11 cellular contexts compared by ENCODE assay signal in genomic region chr11:86515297-86516094, GRCh38.
DNase-seq lines count a peak whose midpoint lies in the region; ATAC-seq and TF ChIP-seq lines count a peak whose summit lies in the region.
"Had no signal": no experiment of that assay in that cellular context is flagged by ENCODE, and none has a peak within 500 bp of the region (broad histone marks: within the 10 kb centered on the region; RNA-seq: fewer than 3 reads in every experiment).

No MANE protein-coding gene starts in this region.

- H3K4me1 Mint-ChIP-seq in activated CD8-positive, alpha-beta memory T cell treated with anti-CD3 and anti-CD28 coated beads, Interleukin-2, amount 10 ng/mL, durations not matched to agents 7 days and 5 days = no peaks in the 10 kb centered on the region

- no peaks in the 10 kb centered on the region for H3K9me3 ChIP-seq in PC-3 (ENCODE audit: low read length)
- no peaks in the 10 kb centered on the region for H3K9me3 ChIP-seq in esophagus muscularis mucosa
- H3K9me3 ChIP-seq in osteoblast (ENCODE audit: low read depth, low read length) = no peaks in the 10 kb centered on the region

- no peaks in the 10 kb centered on the region for H3F3A ChIP-seq in PC-3 (ENCODE audit: low read length, unreplicated experiment)

- no peak overlapping the region for H2AFZ ChIP-seq in PC-3 (ENCODE audit: low read length)
- no peak overlapping the region for H2AFZ ChIP-seq in osteoblast (ENCODE audit: low read length)

- peak; percentile 35 for DNase-seq in DMS79 (lab: John Stamatoyannopoulos, UW)
- peak; percentile 75 for DNase-seq in PC-3
- peak; percentile 62 for DNase-seq in esophagus muscularis mucosa (ENCODE audit: extremely low spot score)
- DNase-seq in osteoblast (ENCODE audit: insufficient read length, low spot score, missing footprints) = peak; percentile 93
- DNase-seq in activated CD8-positive, alpha-beta memory T cell treated with anti-CD3 and anti-CD28 coated beads, Interleukin-2, amount 10 ng/mL, durations not matched to agents 7 days and 5 days = no peak
- no peak for DNase-seq in OCI-M1 (lab: John Stamatoyannopoulos, UW)
- DNase-seq: activated CD4-positive, alpha-beta T cell treated with anti-CD3 and anti-CD28 coated beads for 1 hour; left colon; NCI-H526 had no signal

- no peaks in the 10 kb centered on the region for H3K9me2 ChIP-seq in PC-3 (replicated peaks; ENCODE audit: low read length)

- H3K4me1 ChIP-seq in PC-3 (ENCODE audit: insufficient read depth, low read length) (peaks cover 31% of the 10 kb centered on the region), esophagus muscularis mucosa (peaks cover 33 to 49% (median 45%) of the 10 kb centered on the region in 4 donors), osteoblast (ENCODE audit: insufficient read depth, low read length) (peaks cover 49% of the 10 kb centered on the region)

- peak overlapping the region; percentile 79 for H3K27ac ChIP-seq in PC-3 (ENCODE audit: low read length)
- H3K27ac ChIP-seq in esophagus muscularis mucosa (replicated peaks in 1 of 4) = peak overlapping the region in 1 of 4 donors; percentile 29
- peak overlapping the region; percentile 61 for H3K27ac ChIP-seq in osteoblast (ENCODE audit: low read depth, low read length)

- no peaks in the 10 kb centered on the region for H4K20me1 ChIP-seq in PC-3 (ENCODE audit: low read length)
- H4K20me1 ChIP-seq in osteoblast (ENCODE audit: insufficient read depth, low read length) = no peaks in the 10 kb centered on the region

- H3K27ac Mint-ChIP-seq in activated CD8-positive, alpha-beta memory T cell treated with anti-CD3 and anti-CD28 coated beads, Interleukin-2, amount 10 ng/mL, durations not matched to agents 7 days and 5 days = no peak overlapping the region

- H3K79me2 ChIP-seq in PC-3 (ENCODE audit: low read length) (no peaks in the 10 kb centered on the region), osteoblast (ENCODE audit: insufficient read depth, low read length) (no peaks in the 10 kb centered on the region)

- CTCF ChIA-PET in PC-3 (lab: Charles Lee) = no interaction called here
- CTCF ChIA-PET in activated CD8-positive, alpha-beta memory T cell treated with anti-CD3 and anti-CD28 coated beads, Interleukin-2, amount 10 ng/mL, durations not matched to agents 7 days and 5 days (lab: Charles Lee) = interaction anchor here (1.0 kb wide), 1 partner anchor 119 kb away, joined by 3 read pairs; no protein-coding TSS in a partner anchor

- H3K4me3 ChIP-seq in PC-3 (ENCODE audit: low read length) = no peak overlapping the region
- H3K4me3 ChIP-seq in esophagus muscularis mucosa = no peak overlapping the region
- no peak overlapping the region for H3K4me3 ChIP-seq in osteoblast (ENCODE audit: insufficient read depth, low read length)

- no peak overlapping the region for H3K4me3 Mint-ChIP-seq in activated CD8-positive, alpha-beta memory T cell treated with anti-CD3 and anti-CD28 coated beads, Interleukin-2, amount 10 ng/mL, durations not matched to agents 7 days and 5 days

- TF ChIP-seq CTCF in PC-3 (conservative IDR thresholded peaks at IDR 0.05; ENCODE audit: low read depth, low read length) (no peak), esophagus muscularis mucosa (IDR thresholded peaks at IDR 0.05) (no peak), osteoblast (IDR thresholded peaks at IDR 0.05; ENCODE audit: extremely low read depth, low read depth, low read length) (no peak)

- TF ChIP-seq POLR2A in esophagus muscularis mucosa (IDR thresholded peaks at IDR 0.05; ENCODE audit: low read depth) = no peak

- H3K36me3 Mint-ChIP-seq in activated CD8-positive, alpha-beta memory T cell treated with anti-CD3 and anti-CD28 coated beads, Interleukin-2, amount 10 ng/mL, durations not matched to agents 7 days and 5 days = no peaks in the 10 kb centered on the region

- no peaks in the 10 kb centered on the region for H3K36me3 ChIP-seq in PC-3 (ENCODE audit: low read depth, low read length)
- H3K36me3 ChIP-seq in esophagus muscularis mucosa = no peaks in the 10 kb centered on the region
- H3K36me3 ChIP-seq in osteoblast (ENCODE audit: insufficient read depth, low read length) = no peaks in the 10 kb centered on the region

- no TSS peak for BruUV-seq in PC-3 (replicated peaks; lab: Mats Ljungman, UMichigan)

- H3K27me3 ChIP-seq in PC-3 (ENCODE audit: low read length) (no peaks in the 10 kb centered on the region), esophagus muscularis mucosa (no peaks in the 10 kb centered on the region), osteoblast (ENCODE audit: insufficient read depth, low read length) (no peaks in the 10 kb centered on the region)

- H3K27me3 Mint-ChIP-seq in activated CD8-positive, alpha-beta memory T cell treated with anti-CD3 and anti-CD28 coated beads, Interleukin-2, amount 10 ng/mL, durations not matched to agents 7 days and 5 days = peaks cover 23% of the 10 kb centered on the region

- 73% methylated on average over 7 of the region's 7 CpGs for WGBS in esophagus muscularis mucosa

- H3K4me2 ChIP-seq in PC-3 (ENCODE audit: low read length) (peak overlapping the region; percentile 43; the same call in 1 of the 2 replicates), osteoblast (ENCODE audit: insufficient read depth, low read length) (peak overlapping the region; percentile 42)

- intact Hi-C loops in PC-3 (cut with micrococcal nuclease) (no loop called here), esophagus muscularis mucosa (cut with DNase I) (no loop called here)

- POLR2A ChIA-PET in PC-3 (lab: Charles Lee; ENCODE audit: unreplicated experiment) = interaction anchor here (0.6 kb wide), 1 partner anchor 130 kb away, joined by 3 read pairs; no protein-coding TSS in a partner anchor

- ATAC-seq in PC-3 = peak; percentile 89
- no peak for ATAC-seq in activated CD8-positive, alpha-beta memory T cell treated with anti-CD3 and anti-CD28 coated beads, Interleukin-2, amount 10 ng/mL, durations not matched to agents 7 days and 5 days
- no peak for ATAC-seq in HG02588 (IDR thresholded peaks at IDR 0.05; ENCODE audit: unreplicated experiment)
- ATAC-seq in HG02970 (IDR thresholded peaks at IDR 0.05; ENCODE audit: low FRiP score, unreplicated experiment) = no peak
- ATAC-seq: left colon had no signal

- no peak for TF ChIP-seq EP300 in esophagus muscularis mucosa (IDR thresholded peaks at IDR 0.05)

- peak overlapping the region; percentile 34 for H3K9ac ChIP-seq in PC-3 (ENCODE audit: low read length)

- H3K9me3 Mint-ChIP-seq in activated CD8-positive, alpha-beta memory T cell treated with anti-CD3 and anti-CD28 coated beads, Interleukin-2, amount 10 ng/mL, durations not matched to agents 7 days and 5 days (ENCODE audit: low read depth) = no peaks in the 10 kb centered on the region

Comparison
In these comparisons a context has a peak if more than half of its experiments do, and no peak if none do; other contexts are left out.
1. DNase-seq: peak in DMS79 (single experiment), PC-3 (single experiment), esophagus muscularis mucosa (single experiment) and osteoblast (single experiment); none in activated CD8-positive, alpha-beta memory T cell treated with anti-CD3 and anti-CD28 coated beads, Interleukin-2, amount 10 ng/mL, durations not matched to agents 7 days and 5 days (single experiment) and OCI-M1 (single experiment).